8 cellular contexts compared by ENCODE assay signal in genomic region chr2:45993476-45993991, GRCh38.
DNase-seq lines count a peak whose midpoint lies in the region; ATAC-seq lines count a peak whose summit lies in the region.

No MANE protein-coding gene starts in this region.

- peak; percentile 72 for DNase-seq in AG08395 (ENCODE audit: low spot score)
- DNase-seq in GM19240 (ENCODE audit: insufficient read length, low spot score): peak; percentile 47
- peak; percentile 20 to 75 for DNase-seq in NCI-H526 (lab: John Stamatoyannopoulos, UW)
- DNase-seq in activated CD4-positive, alpha-beta T cell treated with anti-CD3 and anti-CD28 coated beads, Interleukin-2, amount 50 U/mL, for 24 hours (ENCODE audit: low read depth in 1 of 2, low spot score in 1 of 2): peak; percentile 7 to 59
- DNase-seq in effector CD8-positive, alpha-beta T cell (lab: John Stamatoyannopoulos, UW): peak; percentile 22
- DNase-seq in lung microvascular endothelial cell (ENCODE audit: low read depth in 2 of 2): peak; percentile 83 to 87
- peak; percentile 2 to 13 for DNase-seq in stimulated activated CD8-positive, alpha-beta memory T cell treated with anti-CD3 and anti-CD28 coated beads, Interleukin-4, amount 100 ng/mL, for 1 hour (ENCODE audit: low read depth in 2 of 2, low spot score in 1 of 2)

- no peak for ATAC-seq in HG02840 (IDR thresholded peaks at IDR 0.05; ENCODE audit: low FRiP score, unreplicated experiment)

Comparison
In these comparisons a context has a peak if more than half of its experiments do, and no peak if none do; other contexts are left out.
1. DNase-seq: peak in every context shown above with its lines; median percentile 85 in lung microvascular endothelial cell; 72 in AG08395; 48 in NCI-H526; 47 in GM19240; 33 in activated CD4-positive, alpha-beta T cell treated with anti-CD3 and anti-CD28 coated beads, Interleukin-2, amount 50 U/mL, for 24 hours; 22 in effector CD8-positive, alpha-beta T cell; 8 in stimulated activated CD8-positive, alpha-beta memory T cell treated with anti-CD3 and anti-CD28 coated beads, Interleukin-4, amount 100 ng/mL, for 1 hour.